25 cellular contexts compared by ENCODE assay signal in genomic region chr6:160408528-160408927, GRCh38.
"Had no signal": no experiment of that assay in that cellular context is flagged by ENCODE, and none has a peak within 500 bp of the region (broad histone marks: within the 10 kb centered on the region; RNA-seq: fewer than 3 reads in every experiment).

No MANE protein-coding gene starts in this region.

- H3K27me3 ChIP-seq: foreskin keratinocyte, gastroesophageal sphincter, heart left ventricle, hepatocyte, ovary, stomach, tibial artery had no signal

- DNase-seq: effector CD8-positive, alpha-beta T cell; endodermal cell; foreskin keratinocyte; heart left ventricle; kidney; left ventricle myocardium inferior; lower lobe of right lung; natural killer cell; occipital lobe; ovary; posterior cingulate gyrus; psoas muscle; right cardiac atrium; stimulated activated CD4-positive, alpha-beta T cell treated with anti-CD3 and anti-CD28 coated beads, Interleukin-12 subunit alpha, Interleukin-12 subunit beta, amount 100 ng/mL, for 4 hours; stimulated activated CD4-positive, alpha-beta T cell treated with anti-CD3 and anti-CD28 coated beads, Interleukin-1b, Interleukin-23, amount 100 ng/mL, for 48 hours; stimulated activated CD4-positive, alpha-beta T cell treated with anti-CD3 and anti-CD28 coated beads, Interleukin-4, amount 100 ng/mL, for 1 hour; stimulated activated CD8-positive, alpha-beta memory T cell treated with anti-CD3 and anti-CD28 coated beads, Interleukin-4, amount 100 ng/mL, for 48 hours; stimulated activated naive CD4-positive, alpha-beta T cell; stomach; tibial artery had no signal

- ATAC-seq: esophagus mucosa, foreskin keratinocyte, gastroesophageal sphincter, heart left ventricle, lower lobe of right lung, natural killer cell, psoas muscle, right cardiac atrium had no signal

- H3K4me3 ChIP-seq: gastroesophageal sphincter, heart left ventricle, hepatocyte, left ventricle myocardium inferior, lower lobe of right lung, ovary, psoas muscle, smooth muscle cell, stomach, tibial artery had no signal

- H3K9me3 ChIP-seq: gastroesophageal sphincter, heart left ventricle, left ventricle myocardium inferior, lower lobe of right lung, ovary, psoas muscle, stomach, tibial artery had no signal

- H3K4me1 ChIP-seq: foreskin keratinocyte, gastroesophageal sphincter, heart left ventricle, left ventricle myocardium inferior, lower lobe of right lung, psoas muscle, stomach had no signal

- H3K27ac ChIP-seq: epithelial cell of prostate, foreskin keratinocyte, gastroesophageal sphincter, heart left ventricle, hepatocyte, left ventricle myocardium inferior, lower lobe of right lung, ovary, psoas muscle, stomach had no signal

- H3K36me3 ChIP-seq: gastroesophageal sphincter, heart left ventricle, left ventricle myocardium inferior, lower lobe of right lung, ovary had no signal
